1 cellular context compared by ENCODE assay signal in the genomic region with DNA sequence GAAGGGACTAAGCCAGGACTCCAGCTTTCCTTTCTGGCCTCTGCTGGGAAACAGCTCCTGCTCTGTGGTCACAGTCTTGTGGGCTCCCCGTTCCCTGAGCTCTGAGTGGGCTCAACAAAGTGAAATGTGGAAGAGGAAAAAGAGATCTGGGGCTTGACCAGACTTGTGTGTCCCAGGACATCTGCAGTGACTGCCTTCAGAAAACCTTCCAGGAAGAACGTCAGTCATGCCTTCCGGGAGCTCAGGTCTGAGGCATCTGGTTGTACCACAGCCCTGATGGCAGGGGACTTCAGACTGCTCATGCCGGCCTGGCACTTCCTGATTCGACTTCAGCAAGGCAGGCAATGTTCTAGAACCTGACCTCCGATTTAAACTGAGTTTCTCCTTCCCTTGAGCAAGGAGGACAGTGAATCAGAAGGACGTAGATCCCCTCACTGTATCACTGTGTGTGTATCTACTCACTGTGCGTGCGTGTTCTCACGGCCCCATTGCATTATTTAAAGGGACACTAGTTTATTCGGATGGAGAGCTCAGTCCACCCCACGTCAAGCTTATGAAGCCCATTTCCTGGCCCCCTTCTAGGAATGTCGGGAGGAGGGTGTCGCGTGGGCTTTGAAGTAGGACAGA.
TF ChIP-seq lines count a peak whose summit lies in the region.

No MANE protein-coding gene starts in this region.

TF ChIP-seq in HepG2, 621 proteins besides CTCF, POLR2A, EP300 and RAD21 (continued from another document and continues in another):
- TF ChIP-seq NPAS2 (CRISPR knock-in tag; IDR thresholded peaks at IDR 0.05; ENCODE audit: borderline replicate concordance) (0 out of 2 replicates have a peak, but pooled peaks have one; percentile 62), ZNF891 (CRISPR knock-in tag; IDR thresholded peaks at IDR 0.05) (peak; percentile 31; the same call in 1 of the 2 replicates), ZNF572 (CRISPR knock-in tag; IDR thresholded peaks at IDR 0.05) (no peak), ZNF317 (CRISPR knock-in tag; IDR thresholded peaks at IDR 0.05) (0 out of 2 replicates have a peak, but pooled peaks have one; percentile 20), ZNF615 (CRISPR knock-in tag; IDR thresholded peaks at IDR 0.05; ENCODE audit: borderline replicate concordance) (no peak), AGO2 (optimal IDR thresholded peaks at IDR 0.05; ENCODE audit: low read depth, low read length) (no peak), ATF7 (IDR thresholded peaks at IDR 0.05) (no peak), ATF7 (CRISPR knock-in tag; IDR thresholded peaks at IDR 0.05) (no peak), ZNF556 (CRISPR knock-in tag; IDR thresholded peaks at IDR 0.05; ENCODE audit: borderline replicate concordance) (peak; percentile 88), ZNF160 (CRISPR knock-in tag; IDR thresholded peaks at IDR 0.05) (0 out of 2 replicates have a peak, but pooled peaks have one; percentile 15), SMC3 (IDR thresholded peaks at IDR 0.05; ENCODE audit: low read length) (no peak), ZNF24 (IDR thresholded peaks at IDR 0.05) (no peak), ZNF180 (CRISPR knock-in tag; IDR thresholded peaks at IDR 0.05; ENCODE audit: borderline replicate concordance, low read depth) (no peak), ZNF441 (CRISPR knock-in tag; IDR thresholded peaks at IDR 0.05; ENCODE audit: borderline replicate concordance) (no peak), ATM (IDR thresholded peaks at IDR 0.05; ENCODE audit: borderline replicate concordance) (no peak), NFYC (CRISPR knock-in tag; IDR thresholded peaks at IDR 0.05) (no peak), PHB2 (IDR thresholded peaks at IDR 0.05; ENCODE audit: partially characterized antibody) (no peak), MAFF (IDR thresholded peaks at IDR 0.05; ENCODE audit: low read depth, low read length) (no peak), ZNF234 (CRISPR knock-in tag; conservative IDR thresholded peaks at IDR 0.05) (no peak), NAIF1 (CRISPR knock-in tag; IDR thresholded peaks at IDR 0.05; ENCODE audit: borderline replicate concordance) (no peak), ZFP41 (CRISPR knock-in tag; IDR thresholded peaks at IDR 0.05; ENCODE audit: borderline replicate concordance) (no peak), ZNF7 (CRISPR knock-in tag; IDR thresholded peaks at IDR 0.05) (no peak), EZH2 (conservative IDR thresholded peaks at IDR 0.05; ENCODE audit: low read depth, low read length) (no peak), NFE2L1 (CRISPR knock-in tag; IDR thresholded peaks at IDR 0.05; ENCODE audit: borderline replicate concordance) (no peak), NFKB2 (CRISPR knock-in tag; IDR thresholded peaks at IDR 0.05; ENCODE audit: borderline replicate concordance) (no peak), ARNT (IDR thresholded peaks at IDR 0.05) (no peak), ZNF737 (CRISPR knock-in tag; IDR thresholded peaks at IDR 0.05; ENCODE audit: borderline replicate concordance) (no peak), MZF1 (CRISPR knock-in tag; IDR thresholded peaks at IDR 0.05; ENCODE audit: borderline replicate concordance) (no peak), SP140L (CRISPR knock-in tag; IDR thresholded peaks at IDR 0.05; ENCODE audit: borderline replicate concordance) (no peak), KLF11 (CRISPR knock-in tag; IDR thresholded peaks at IDR 0.05) (0 out of 2 replicates have a peak, but pooled peaks have one; percentile 32), HNRNPL (IDR thresholded peaks at IDR 0.05; ENCODE audit: low read depth, low read length) (no peak), ZNF121 (CRISPR knock-in tag; IDR thresholded peaks at IDR 0.05) (no peak), ZFP1 (CRISPR knock-in tag; IDR thresholded peaks at IDR 0.05) (no peak), ZKSCAN8 (CRISPR knock-in tag; IDR thresholded peaks at IDR 0.05; ENCODE audit: borderline replicate concordance) (no peak), ZBTB8A (CRISPR knock-in tag; IDR thresholded peaks at IDR 0.05; ENCODE audit: borderline replicate concordance, low read depth) (no peak), FOXK1 (CRISPR knock-in tag; IDR thresholded peaks at IDR 0.05; ENCODE audit: borderline replicate concordance, low read depth) (no peak), ZNF510 (CRISPR knock-in tag; IDR thresholded peaks at IDR 0.05; ENCODE audit: low read depth) (no peak), THAP11 (CRISPR knock-in tag; IDR thresholded peaks at IDR 0.05) (no peak), ZSCAN25 (CRISPR knock-in tag; IDR thresholded peaks at IDR 0.05) (no peak), REXO4 (CRISPR knock-in tag; IDR thresholded peaks at IDR 0.05; ENCODE audit: borderline replicate concordance) (no peak), SMARCC2 (IDR thresholded peaks at IDR 0.05) (no peak), ZNF331 (CRISPR knock-in tag; IDR thresholded peaks at IDR 0.05) (no peak), ZNF235 (CRISPR knock-in tag; IDR thresholded peaks at IDR 0.05; ENCODE audit: borderline replicate concordance) (no peak), HDAC6 (IDR thresholded peaks at IDR 0.05; ENCODE audit: low read depth, low read length) (no peak), ZSCAN9 (CRISPR knock-in tag; IDR thresholded peaks at IDR 0.05; ENCODE audit: borderline replicate concordance) (0 out of 2 replicates have a peak, but pooled peaks have one; percentile 21), PHF5A (CRISPR knock-in tag; IDR thresholded peaks at IDR 0.05; ENCODE audit: low read depth, unreplicated experiment) (no peak), XBP1 (CRISPR knock-in tag; IDR thresholded peaks at IDR 0.05) (no peak), YEATS4 (CRISPR knock-in tag; IDR thresholded peaks at IDR 0.05; ENCODE audit: borderline replicate concordance) (peak; percentile 65; the same call in 1 of the 2 replicates)
- TF ChIP-seq, protein P1, sequence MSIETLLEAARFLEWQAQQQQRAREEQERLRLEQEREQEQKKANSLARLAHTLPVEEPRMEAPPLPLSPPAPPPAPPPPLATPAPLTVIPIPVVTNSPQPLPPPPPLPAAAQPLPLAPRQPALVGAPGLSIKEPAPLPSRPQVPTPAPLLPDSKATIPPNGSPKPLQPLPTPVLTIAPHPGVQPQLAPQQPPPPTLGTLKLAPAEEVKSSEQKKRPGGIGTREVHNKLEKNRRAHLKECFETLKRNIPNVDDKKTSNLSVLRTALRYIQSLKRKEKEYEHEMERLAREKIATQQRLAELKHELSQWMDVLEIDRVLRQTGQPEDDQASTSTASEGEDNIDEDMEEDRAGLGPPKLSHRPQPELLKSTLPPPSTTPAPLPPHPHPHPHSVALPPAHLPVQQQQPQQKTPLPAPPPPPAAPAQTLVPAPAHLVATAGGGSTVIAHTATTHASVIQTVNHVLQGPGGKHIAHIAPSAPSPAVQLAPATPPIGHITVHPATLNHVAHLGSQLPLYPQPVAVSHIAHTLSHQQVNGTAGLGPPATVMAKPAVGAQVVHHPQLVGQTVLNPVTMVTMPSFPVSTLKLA (IDR thresholded peaks at IDR 0.05): no peak
- TF ChIP-seq, protein P2, sequence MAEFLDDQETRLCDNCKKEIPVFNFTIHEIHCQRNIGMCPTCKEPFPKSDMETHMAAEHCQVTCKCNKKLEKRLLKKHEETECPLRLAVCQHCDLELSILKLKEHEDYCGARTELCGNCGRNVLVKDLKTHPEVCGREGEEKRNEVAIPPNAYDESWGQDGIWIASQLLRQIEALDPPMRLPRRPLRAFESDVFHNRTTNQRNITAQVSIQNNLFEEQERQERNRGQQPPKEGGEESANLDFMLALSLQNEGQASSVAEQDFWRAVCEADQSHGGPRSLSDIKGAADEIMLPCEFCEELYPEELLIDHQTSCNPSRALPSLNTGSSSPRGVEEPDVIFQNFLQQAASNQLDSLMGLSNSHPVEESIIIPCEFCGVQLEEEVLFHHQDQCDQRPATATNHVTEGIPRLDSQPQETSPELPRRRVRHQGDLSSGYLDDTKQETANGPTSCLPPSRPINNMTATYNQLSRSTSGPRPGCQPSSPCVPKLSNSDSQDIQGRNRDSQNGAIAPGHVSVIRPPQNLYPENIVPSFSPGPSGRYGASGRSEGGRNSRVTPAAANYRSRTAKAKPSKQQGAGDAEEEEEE (CRISPR knock-in tag; IDR thresholded peaks at IDR 0.05; ENCODE audit: borderline replicate concordance): no peak
- TF ChIP-seq, protein P3, sequence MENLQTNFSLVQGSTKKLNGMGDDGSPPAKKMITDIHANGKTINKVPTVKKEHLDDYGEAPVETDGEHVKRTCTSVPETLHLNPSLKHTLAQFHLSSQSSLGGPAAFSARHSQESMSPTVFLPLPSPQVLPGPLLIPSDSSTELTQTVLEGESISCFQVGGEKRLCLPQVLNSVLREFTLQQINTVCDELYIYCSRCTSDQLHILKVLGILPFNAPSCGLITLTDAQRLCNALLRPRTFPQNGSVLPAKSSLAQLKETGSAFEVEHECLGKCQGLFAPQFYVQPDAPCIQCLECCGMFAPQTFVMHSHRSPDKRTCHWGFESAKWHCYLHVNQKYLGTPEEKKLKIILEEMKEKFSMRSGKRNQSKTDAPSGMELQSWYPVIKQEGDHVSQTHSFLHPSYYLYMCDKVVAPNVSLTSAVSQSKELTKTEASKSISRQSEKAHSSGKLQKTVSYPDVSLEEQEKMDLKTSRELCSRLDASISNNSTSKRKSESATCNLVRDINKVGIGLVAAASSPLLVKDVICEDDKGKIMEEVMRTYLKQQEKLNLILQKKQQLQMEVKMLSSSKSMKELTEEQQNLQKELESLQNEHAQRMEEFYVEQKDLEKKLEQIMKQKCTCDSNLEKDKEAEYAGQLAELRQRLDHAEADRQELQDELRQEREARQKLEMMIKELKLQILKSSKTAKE (CRISPR knock-in tag; IDR thresholded peaks at IDR 0.05; ENCODE audit: borderline replicate concordance): no peak
- TF ChIP-seq, protein P4, sequence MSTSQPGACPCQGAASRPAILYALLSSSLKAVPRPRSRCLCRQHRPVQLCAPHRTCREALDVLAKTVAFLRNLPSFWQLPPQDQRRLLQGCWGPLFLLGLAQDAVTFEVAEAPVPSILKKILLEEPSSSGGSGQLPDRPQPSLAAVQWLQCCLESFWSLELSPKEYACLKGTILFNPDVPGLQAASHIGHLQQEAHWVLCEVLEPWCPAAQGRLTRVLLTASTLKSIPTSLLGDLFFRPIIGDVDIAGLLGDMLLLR (CRISPR knock-in tag; IDR thresholded peaks at IDR 0.05): no peak
- TF ChIP-seq, protein P5, sequence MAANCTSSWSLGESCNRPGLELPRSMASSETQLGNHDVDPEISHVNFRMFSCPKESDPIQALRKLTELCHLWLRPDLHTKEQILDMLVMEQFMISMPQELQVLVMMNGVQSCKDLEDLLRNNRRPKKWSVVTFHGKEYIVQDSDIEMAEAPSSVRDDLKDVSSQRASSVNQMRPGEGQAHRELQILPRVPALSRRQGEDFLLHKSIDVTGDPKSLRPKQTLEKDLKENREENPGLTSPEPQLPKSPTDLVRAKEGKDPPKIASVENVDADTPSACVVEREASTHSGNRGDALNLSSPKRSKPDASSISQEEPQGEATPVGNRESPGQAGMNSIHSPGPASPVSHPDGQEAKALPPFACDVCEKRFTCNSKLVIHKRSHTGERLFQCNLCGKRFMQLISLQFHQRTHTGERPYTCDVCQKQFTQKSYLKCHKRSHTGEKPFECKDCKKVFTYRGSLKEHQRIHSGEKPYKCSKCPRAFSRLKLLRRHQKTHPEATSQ (CRISPR knock-in tag; IDR thresholded peaks at IDR 0.05; ENCODE audit: borderline replicate concordance): 0 out of 2 replicates have a peak, but pooled peaks have one; percentile 11
- TF ChIP-seq, protein P6, sequence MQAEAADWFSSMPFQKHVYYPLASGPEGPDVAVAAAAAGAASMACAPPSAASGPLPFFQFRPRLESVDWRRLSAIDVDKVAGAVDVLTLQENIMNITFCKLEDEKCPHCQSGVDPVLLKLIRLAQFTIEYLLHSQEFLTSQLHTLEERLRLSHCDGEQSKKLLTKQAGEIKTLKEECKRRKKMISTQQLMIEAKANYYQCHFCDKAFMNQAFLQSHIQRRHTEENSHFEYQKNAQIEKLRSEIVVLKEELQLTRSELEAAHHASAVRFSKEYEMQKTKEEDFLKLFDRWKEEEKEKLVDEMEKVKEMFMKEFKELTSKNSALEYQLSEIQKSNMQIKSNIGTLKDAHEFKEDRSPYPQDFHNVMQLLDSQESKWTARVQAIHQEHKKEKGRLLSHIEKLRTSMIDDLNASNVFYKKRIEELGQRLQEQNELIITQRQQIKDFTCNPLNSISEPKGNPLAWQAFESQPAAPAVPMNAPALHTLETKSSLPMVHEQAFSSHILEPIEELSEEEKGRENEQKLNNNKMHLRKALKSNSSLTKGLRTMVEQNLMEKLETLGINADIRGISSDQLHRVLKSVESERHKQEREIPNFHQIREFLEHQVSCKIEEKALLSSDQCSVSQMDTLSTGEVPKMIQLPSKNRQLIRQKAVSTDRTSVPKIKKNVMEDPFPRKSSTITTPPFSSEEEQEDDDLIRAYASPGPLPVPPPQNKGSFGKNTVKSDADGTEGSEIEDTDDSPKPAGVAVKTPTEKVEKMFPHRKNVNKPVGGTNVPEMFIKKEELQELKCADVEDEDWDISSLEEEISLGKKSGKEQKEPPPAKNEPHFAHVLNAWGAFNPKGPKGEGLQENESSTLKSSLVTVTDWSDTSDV (CRISPR knock-in tag; IDR thresholded peaks at IDR 0.05): no peak
- TF ChIP-seq, protein P7, sequence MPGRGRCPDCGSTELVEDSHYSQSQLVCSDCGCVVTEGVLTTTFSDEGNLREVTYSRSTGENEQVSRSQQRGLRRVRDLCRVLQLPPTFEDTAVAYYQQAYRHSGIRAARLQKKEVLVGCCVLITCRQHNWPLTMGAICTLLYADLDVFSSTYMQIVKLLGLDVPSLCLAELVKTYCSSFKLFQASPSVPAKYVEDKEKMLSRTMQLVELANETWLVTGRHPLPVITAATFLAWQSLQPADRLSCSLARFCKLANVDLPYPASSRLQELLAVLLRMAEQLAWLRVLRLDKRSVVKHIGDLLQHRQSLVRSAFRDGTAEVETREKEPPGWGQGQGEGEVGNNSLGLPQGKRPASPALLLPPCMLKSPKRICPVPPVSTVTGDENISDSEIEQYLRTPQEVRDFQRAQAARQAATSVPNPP (CRISPR knock-in tag; IDR thresholded peaks at IDR 0.05): no peak
- TF ChIP-seq, protein P8, sequence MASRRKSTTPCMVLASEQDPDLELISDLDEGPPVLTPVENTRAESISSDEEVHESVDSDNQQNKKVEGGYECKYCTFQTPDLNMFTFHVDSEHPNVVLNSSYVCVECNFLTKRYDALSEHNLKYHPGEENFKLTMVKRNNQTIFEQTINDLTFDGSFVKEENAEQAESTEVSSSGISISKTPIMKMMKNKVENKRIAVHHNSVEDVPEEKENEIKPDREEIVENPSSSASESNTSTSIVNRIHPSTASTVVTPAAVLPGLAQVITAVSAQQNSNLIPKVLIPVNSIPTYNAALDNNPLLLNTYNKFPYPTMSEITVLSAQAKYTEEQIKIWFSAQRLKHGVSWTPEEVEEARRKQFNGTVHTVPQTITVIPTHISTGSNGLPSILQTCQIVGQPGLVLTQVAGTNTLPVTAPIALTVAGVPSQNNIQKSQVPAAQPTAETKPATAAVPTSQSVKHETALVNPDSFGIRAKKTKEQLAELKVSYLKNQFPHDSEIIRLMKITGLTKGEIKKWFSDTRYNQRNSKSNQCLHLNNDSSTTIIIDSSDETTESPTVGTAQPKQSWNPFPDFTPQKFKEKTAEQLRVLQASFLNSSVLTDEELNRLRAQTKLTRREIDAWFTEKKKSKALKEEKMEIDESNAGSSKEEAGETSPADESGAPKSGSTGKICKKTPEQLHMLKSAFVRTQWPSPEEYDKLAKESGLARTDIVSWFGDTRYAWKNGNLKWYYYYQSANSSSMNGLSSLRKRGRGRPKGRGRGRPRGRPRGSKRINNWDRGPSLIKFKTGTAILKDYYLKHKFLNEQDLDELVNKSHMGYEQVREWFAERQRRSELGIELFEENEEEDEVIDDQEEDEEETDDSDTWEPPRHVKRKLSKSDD (CRISPR knock-in tag; IDR thresholded peaks at IDR 0.05; ENCODE audit: low read depth): 0 out of 2 replicates have a peak, but pooled peaks have one; percentile 73
